Comparison of ENCODE assay signal across 8 cellular contexts in the genomic region with DNA sequence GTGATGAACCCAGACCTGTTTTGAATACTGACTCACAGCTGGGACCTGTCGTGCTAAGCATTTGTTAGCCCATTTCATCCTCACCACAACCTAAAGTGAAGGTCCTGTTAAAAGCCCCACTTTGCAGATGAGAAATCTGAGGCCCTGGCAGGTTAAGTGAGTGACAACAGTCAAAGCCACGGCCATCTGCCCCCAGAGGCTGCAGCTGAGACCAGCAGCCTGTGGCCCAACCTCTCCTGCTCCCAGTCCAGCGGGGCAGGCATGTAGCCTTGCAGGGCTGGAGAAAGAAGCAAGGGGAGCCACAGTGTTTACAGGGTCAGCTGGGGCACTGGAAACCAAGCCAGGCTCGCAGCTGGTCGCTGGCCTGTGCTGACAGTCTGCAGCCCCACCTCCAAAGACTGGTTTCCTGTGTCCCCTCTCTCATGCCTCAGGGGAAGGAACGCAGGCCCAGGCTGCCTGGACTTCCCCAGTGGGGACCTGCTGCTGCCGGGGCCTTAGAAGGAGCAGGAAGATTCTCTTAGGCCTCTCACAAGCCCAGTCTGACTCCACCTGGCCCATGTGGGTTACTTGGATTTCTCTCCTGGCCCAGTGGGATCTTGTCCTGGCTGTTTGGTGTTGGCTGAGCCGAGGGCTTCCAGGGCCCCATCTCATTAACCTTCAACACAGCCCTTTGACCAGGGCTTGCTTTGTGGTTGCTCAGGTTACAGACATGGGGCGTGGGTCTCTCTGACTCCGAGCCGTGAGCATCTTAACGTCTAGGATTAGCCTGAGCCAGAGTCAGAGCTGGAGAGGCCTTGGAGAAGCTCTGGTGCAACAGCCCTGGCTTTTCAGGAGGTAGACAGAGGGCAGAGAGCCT. TPM values are rescaled to one million over a fixed set of nuclear protein-coding genes. Genes with fewer than 3 reads are reported as not detected.
A peak's percentile ranks its signal among the peaks of the same experiment; 100 is the strongest.
DNase-seq lines count a peak whose midpoint lies in the region; ATAC-seq, FAIRE-seq and TF ChIP-seq lines count a peak whose summit lies in the region.

No MANE protein-coding gene starts in this region.

- no peak for FAIRE-seq in small intestine (lab: Jason Lieb, UNC)

- no peaks in the 10 kb centered on the region for H3K9me3 ChIP-seq in small intestine (ENCODE audit: control insufficient read depth, low read depth)

- peak overlapping the region; percentile 98 for H3K27ac Mint-ChIP-seq in activated CD4-positive, alpha-beta T cell treated with anti-CD3 and anti-CD28 coated beads, Interleukin-2, amount 10 ng/mL, durations not matched to agents 7 days and 5 days
- H3K27ac Mint-ChIP-seq in activated CD8-positive, alpha-beta T cell treated with anti-CD3 and anti-CD28 coated beads for 36 hours = peak overlapping the region; percentile 97

- POLR2A ChIA-PET in activated CD4-positive, alpha-beta T cell treated with anti-CD3 and anti-CD28 coated beads, Interleukin-2, amount 10 ng/mL, durations not matched to agents 7 days and 5 days (lab: Charles Lee) = interaction anchor here (2.1 to 2.3 kb wide), 2 partner anchors 14 to 20 kb away, joined by 10 to 19 read pairs; no protein-coding TSS in a partner anchor
- POLR2A ChIA-PET in activated CD8-positive, alpha-beta T cell treated with anti-CD3 and anti-CD28 coated beads for 36 hours (lab: Charles Lee) = interaction anchor here (0.9 to 6.7 kb wide), 9 partner anchors 9 to 211 kb away, joined by 3 to 119 read pairs (median 7); partner anchors contain the start of gene ATG16L1

- H3K4me1 ChIP-seq in small intestine (ENCODE audit: control insufficient read depth in 2 of 2, insufficient read depth in 1 of 2, low read depth in 1 of 2, low read length in 1 of 2) = peaks cover 2 to 9% of the 10 kb centered on the region in 2 donors

- WGBS in small intestine, 3 donors = 26 to 47% (median 40%) methylated on average over 12 of the region's 12 CpGs

- H3K36me3 Mint-ChIP-seq in activated CD4-positive, alpha-beta T cell treated with anti-CD3 and anti-CD28 coated beads, Interleukin-2, amount 10 ng/mL, durations not matched to agents 7 days and 5 days (ENCODE audit: low read depth) = peaks cover 55% of the 10 kb centered on the region
- peaks cover 10% of the 10 kb centered on the region for H3K36me3 Mint-ChIP-seq in activated CD8-positive, alpha-beta T cell treated with anti-CD3 and anti-CD28 coated beads for 36 hours (ENCODE audit: low read depth)

- peak; percentile 42 for ATAC-seq in HG03354 (IDR thresholded peaks at IDR 0.05; ENCODE audit: poor library complexity, severe bottlenecking, unreplicated experiment)
- ATAC-seq in activated CD8-positive, alpha-beta T cell treated with anti-CD3 and anti-CD28 coated beads for 36 hours = peak; percentile 45
- peak; percentile 42 to 73 for ATAC-seq in left cardiac atrium

- intact Hi-C loops in activated CD8-positive, alpha-beta T cell treated with anti-CD3 and anti-CD28 coated beads for 36 hours (cut with micrococcal nuclease) = loop anchor here (2.0 to 5.0 kb wide), 3 partner anchors 15 to 190 kb away; partner anchors contain the start of gene ATG16L1
- intact Hi-C loops in left cardiac atrium (cut with DNase I) = no loop called here

- no peaks in the 10 kb centered on the region for H3K27me3 ChIP-seq in small intestine (ENCODE audit: control insufficient read depth in 2 of 2, insufficient read depth in 2 of 2, low read length in 2 of 2)

- peak; percentile 63 for TF ChIP-seq CTCF in activated CD8-positive, alpha-beta T cell treated with anti-CD3 and anti-CD28 coated beads for 36 hours (IDR thresholded peaks at IDR 0.05)

- H3K4me3 ChIP-seq in small intestine (ENCODE audit: low read depth in 1 of 2, low read length in 2 of 2) = peak overlapping the region; percentile 58 to 62

- CTCF ChIA-PET in activated CD4-positive, alpha-beta T cell treated with anti-CD3 and anti-CD28 coated beads, Interleukin-2, amount 10 ng/mL, durations not matched to agents 7 days and 5 days (lab: Charles Lee) = interaction anchor here (1.1 to 6.4 kb wide), 11 partner anchors 9 to 245 kb away, joined by 3 to 57 read pairs (median 5); partner anchors contain the start of genes ATG16L1 and NEU2
- CTCF ChIA-PET in activated CD8-positive, alpha-beta T cell treated with anti-CD3 and anti-CD28 coated beads for 36 hours (lab: Charles Lee) = interaction anchor here (0.8 to 6.4 kb wide), 10 partner anchors 8 to 190 kb away, joined by 3 to 38 read pairs (median 16); partner anchors contain the start of gene ATG16L1

- no peaks in the 10 kb centered on the region for H3K36me3 ChIP-seq in small intestine (ENCODE audit: control insufficient read depth in 2 of 2, insufficient read depth in 2 of 2, low read length in 2 of 2)

- H3K4me1 Mint-ChIP-seq in activated CD4-positive, alpha-beta T cell treated with anti-CD3 and anti-CD28 coated beads, Interleukin-2, amount 10 ng/mL, durations not matched to agents 7 days and 5 days = peaks cover 53% of the 10 kb centered on the region
- peaks cover 44% of the 10 kb centered on the region for H3K4me1 Mint-ChIP-seq in activated CD8-positive, alpha-beta T cell treated with anti-CD3 and anti-CD28 coated beads for 36 hours (ENCODE audit: low read depth)

- H3K9me3 Mint-ChIP-seq in activated CD4-positive, alpha-beta T cell treated with anti-CD3 and anti-CD28 coated beads, Interleukin-2, amount 10 ng/mL, durations not matched to agents 7 days and 5 days = no peaks in the 10 kb centered on the region
- H3K9me3 Mint-ChIP-seq in activated CD8-positive, alpha-beta T cell treated with anti-CD3 and anti-CD28 coated beads for 36 hours = no peaks in the 10 kb centered on the region

- peak overlapping the region; percentile 96 for H3K4me3 Mint-ChIP-seq in activated CD4-positive, alpha-beta T cell treated with anti-CD3 and anti-CD28 coated beads, Interleukin-2, amount 10 ng/mL, durations not matched to agents 7 days and 5 days
- peak overlapping the region; percentile 89 for H3K4me3 Mint-ChIP-seq in activated CD8-positive, alpha-beta T cell treated with anti-CD3 and anti-CD28 coated beads for 36 hours

- peak; percentile 37 for DNase-seq in activated CD4-positive, alpha-beta T cell treated with anti-CD3 and anti-CD28 coated beads, Interleukin-2, amount 10 ng/mL, durations not matched to agents 7 days and 5 days
- no peak for DNase-seq in activated CD4-positive, alpha-beta T cell treated with anti-CD3 and anti-CD28 coated beads, Interleukin-2, amount 50 U/mL, for 4 hours
- peak; percentile 74 for DNase-seq in activated CD8-positive, alpha-beta T cell treated with anti-CD3 and anti-CD28 coated beads for 36 hours
- peak; percentile 38 for DNase-seq in left cardiac atrium
- no peak for DNase-seq in small intestine
- DNase-seq in NCI-H510A treated with DMSO at 0.1 percent for 48 hours (lab: John Stamatoyannopoulos, UW) = no peak
- DNase-seq in NCI-H1436 treated with DMSO at 0.1 percent for 48 hours (lab: John Stamatoyannopoulos, UW) = no peak

- H3K27ac ChIP-seq in small intestine (ENCODE audit: low read depth in 1 of 2, low read length in 1 of 2) = peak overlapping the region; percentile 22 to 84

- H3K27me3 Mint-ChIP-seq in activated CD4-positive, alpha-beta T cell treated with anti-CD3 and anti-CD28 coated beads, Interleukin-2, amount 10 ng/mL, durations not matched to agents 7 days and 5 days = no peaks in the 10 kb centered on the region
- H3K27me3 Mint-ChIP-seq in activated CD8-positive, alpha-beta T cell treated with anti-CD3 and anti-CD28 coated beads for 36 hours = no peaks in the 10 kb centered on the region

RNA-seq across cellular contexts. Expression of gene INPP5D, which starts 1.7 kb away (rescaled TPM):
- 100 to 1,000 TPM; 121 to 138 TPM for total RNA-seq in activated CD4-positive, alpha-beta T cell treated with anti-CD3 and anti-CD28 coated beads, Interleukin-2, amount 10 ng/mL, durations not matched to agents 7 days and 5 days
- 10 to 100 TPM; 38.6 to 40.2 TPM for total RNA-seq in activated CD8-positive, alpha-beta T cell treated with anti-CD3 and anti-CD28 coated beads for 36 hours
- 1 to 10 TPM; 7.2 to 9.3 TPM for total RNA-seq in left cardiac atrium
- 1 to 10 TPM; 4.7 to 7.9 (median 5.9) TPM for polyA plus RNA-seq in small intestine

RNA-seq across cellular contexts. Expression of gene NEU2, which starts 29.3 kb away (rescaled TPM):
- total RNA-seq in activated CD4-positive, alpha-beta T cell treated with anti-CD3 and anti-CD28 coated beads, Interleukin-2, amount 10 ng/mL, durations not matched to agents 7 days and 5 days = not detected
- total RNA-seq in activated CD8-positive, alpha-beta T cell treated with anti-CD3 and anti-CD28 coated beads for 36 hours = not detected
- total RNA-seq in left cardiac atrium = not detected
- polyA plus RNA-seq in small intestine = not detected

RNA-seq across cellular contexts. Expression of gene NGEF, which starts 48.8 kb away (rescaled TPM):
- not detected for total RNA-seq in activated CD4-positive, alpha-beta T cell treated with anti-CD3 and anti-CD28 coated beads, Interleukin-2, amount 10 ng/mL, durations not matched to agents 7 days and 5 days
- under 1 TPM in 1 of 2 experiments, not detected in 1; 0.63 TPM for total RNA-seq in activated CD8-positive, alpha-beta T cell treated with anti-CD3 and anti-CD28 coated beads for 36 hours
- 1 to 10 TPM; 1.6 TPM for total RNA-seq in left cardiac atrium
- polyA plus RNA-seq in small intestine = 10 to 100 TPM; 15.6 to 73.4 (median 47.3) TPM

Comparison
In these comparisons a context has a peak if more than half of its experiments do, and no peak if none do; other contexts are left out.
1. DNase-seq: peak in activated CD4-positive, alpha-beta T cell treated with anti-CD3 and anti-CD28 coated beads, Interleukin-2, amount 10 ng/mL, durations not matched to agents 7 days and 5 days (single experiment), activated CD8-positive, alpha-beta T cell treated with anti-CD3 and anti-CD28 coated beads for 36 hours (single experiment) and left cardiac atrium (single experiment); none in activated CD4-positive, alpha-beta T cell treated with anti-CD3 and anti-CD28 coated beads, Interleukin-2, amount 50 U/mL, for 4 hours (0 of 2), small intestine (single experiment), NCI-H510A treated with DMSO at 0.1 percent for 48 hours (single experiment) and NCI-H1436 treated with DMSO at 0.1 percent for 48 hours (single experiment).
2. Peak in every context shown above with its lines, with median percentiles within 50 percentile points of each other: ATAC-seq.